Comparison of ENCODE assay signal across 2 cellular contexts in the genomic region with DNA sequence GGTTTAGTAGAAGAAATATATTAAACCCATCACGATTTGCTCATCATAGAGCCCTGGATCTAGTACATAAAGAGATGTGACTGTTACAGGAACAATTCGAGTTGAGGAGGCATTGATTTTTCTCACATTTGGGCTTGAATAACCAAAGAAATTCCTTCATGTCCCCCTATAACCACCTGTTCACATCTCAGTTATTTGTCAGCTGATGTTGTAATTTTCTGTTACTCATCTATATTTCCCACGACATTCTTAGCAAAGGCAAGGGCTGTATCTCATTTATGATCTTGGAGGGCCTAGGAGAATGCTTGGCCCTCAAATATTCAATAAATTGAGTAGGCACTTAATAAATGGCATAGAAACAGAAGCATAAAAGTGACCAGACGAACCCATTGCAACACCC.
TF ChIP-seq lines count a peak whose summit lies in the region.

No MANE protein-coding gene starts in this region.

TF ChIP-seq in IMR-90, 13 proteins besides CTCF, POLR2A, EP300 and RAD21:
- TF ChIP-seq NFE2L2 (IDR thresholded peaks at IDR 0.05; ENCODE audit: low read depth, low read length) = no peak
- no peak for TF ChIP-seq BHLHE40 (IDR thresholded peaks at IDR 0.05; ENCODE audit: low read depth, low read length)
- TF ChIP-seq, protein P1, sequence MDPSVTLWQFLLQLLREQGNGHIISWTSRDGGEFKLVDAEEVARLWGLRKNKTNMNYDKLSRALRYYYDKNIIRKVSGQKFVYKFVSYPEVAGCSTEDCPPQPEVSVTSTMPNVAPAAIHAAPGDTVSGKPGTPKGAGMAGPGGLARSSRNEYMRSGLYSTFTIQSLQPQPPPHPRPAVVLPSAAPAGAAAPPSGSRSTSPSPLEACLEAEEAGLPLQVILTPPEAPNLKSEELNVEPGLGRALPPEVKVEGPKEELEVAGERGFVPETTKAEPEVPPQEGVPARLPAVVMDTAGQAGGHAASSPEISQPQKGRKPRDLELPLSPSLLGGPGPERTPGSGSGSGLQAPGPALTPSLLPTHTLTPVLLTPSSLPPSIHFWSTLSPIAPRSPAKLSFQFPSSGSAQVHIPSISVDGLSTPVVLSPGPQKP (IDR thresholded peaks at IDR 0.05; ENCODE audit: borderline replicate concordance, low read depth, low read length) = no peak
- no peak for TF ChIP-seq CEBPB (IDR thresholded peaks at IDR 0.05; ENCODE audit: low read depth, low read length)
- TF ChIP-seq MAZ (IDR thresholded peaks at IDR 0.05; ENCODE audit: borderline replicate concordance, low read depth, low read length) = no peak
- TF ChIP-seq SMC3 (IDR thresholded peaks at IDR 0.05; ENCODE audit: low read depth, low read length) = no peak
- no peak for TF ChIP-seq MXI1 (IDR thresholded peaks at IDR 0.05; ENCODE audit: borderline replicate concordance, low read depth, low read length)
- no peak for TF ChIP-seq RCOR1 (IDR thresholded peaks at IDR 0.05; ENCODE audit: insufficient replicate concordance, low read length)
- TF ChIP-seq RFX5 (IDR thresholded peaks at IDR 0.05; ENCODE audit: low read depth, low read length) = no peak
- no peak for TF ChIP-seq MAFK (IDR thresholded peaks at IDR 0.05; ENCODE audit: low read depth, low read length)
- TF ChIP-seq CHD1 (IDR thresholded peaks at IDR 0.05; ENCODE audit: low read depth, low read length) = no peak
- TF ChIP-seq USF2 (IDR thresholded peaks at IDR 0.05; ENCODE audit: low read depth, low read length) = no peak
- no peak for TF ChIP-seq FOS (IDR thresholded peaks at IDR 0.05; ENCODE audit: low read depth, low read length)

TF ChIP-seq in H1, 55 proteins besides CTCF, POLR2A, EP300 and RAD21:
- TF ChIP-seq GTF2F1 (IDR thresholded peaks at IDR 0.05; ENCODE audit: borderline replicate concordance, low read depth, low read length) (no peak), HDAC6 (IDR thresholded peaks at IDR 0.05; ENCODE audit: low read depth, low read length) (no peak), SAP30 (IDR thresholded peaks at IDR 0.05; ENCODE audit: insufficient read depth, insufficient replicate concordance, low read length) (no peak), KDM5A (IDR thresholded peaks at IDR 0.05; ENCODE audit: low read length) (no peak), KDM4A (IDR thresholded peaks at IDR 0.05; ENCODE audit: low read depth, low read length, severe bottlenecking) (no peak), NANOG (IDR thresholded peaks at IDR 0.05; ENCODE audit: insufficient read depth, low read depth, low read length, poor library complexity, severe bottlenecking) (no peak), YY1 (IDR thresholded peaks at IDR 0.05; ENCODE audit: low read depth, low read length) (no peak)
